1 cellular context compared by ENCODE assay signal in genomic region chr3:189307963-189308362, GRCh38.
TF ChIP-seq lines count a peak whose summit lies in the region.

No MANE protein-coding gene starts in this region.

TF ChIP-seq in GM12878, 131 proteins besides CTCF, POLR2A, EP300 and RAD21 (continued from another document and continues in another):
- TF ChIP-seq SREBF2 (IDR thresholded peaks at IDR 0.05; ENCODE audit: low read length) (no peak), NFXL1 (IDR thresholded peaks at IDR 0.05; ENCODE audit: borderline replicate concordance) (no peak), MEF2A (IDR thresholded peaks at IDR 0.05; ENCODE audit: insufficient read depth, low read depth, low read length) (peak; percentile 68; the same call in 1 of the 2 replicates), BHLHE40 (IDR thresholded peaks at IDR 0.05; ENCODE audit: borderline replicate concordance in 1 of 2, low read depth in 2 of 2, low read length in 1 of 2) (no peak), HCFC1 (IDR thresholded peaks at IDR 0.05; ENCODE audit: low read length) (no peak), BCL3 (IDR thresholded peaks at IDR 0.05; ENCODE audit: borderline replicate concordance, insufficient read depth, low read depth, low read length, poor library complexity, severe bottlenecking) (no peak), MEF2B (IDR thresholded peaks at IDR 0.05; ENCODE audit: partially characterized antibody, poor library complexity, severe bottlenecking) (no peak), GATAD2B (conservative IDR thresholded peaks at IDR 0.05; ENCODE audit: low read depth) (no peak), NRF1 (conservative IDR thresholded peaks at IDR 0.05; ENCODE audit: low read depth, low read length) (no peak), CBX5 (IDR thresholded peaks at IDR 0.05; ENCODE audit: low read depth) (no peak), SMC3 (IDR thresholded peaks at IDR 0.05; ENCODE audit: borderline replicate concordance, low read length) (no peak), ZNF274 (IDR thresholded peaks at IDR 0.05; ENCODE audit: insufficient read depth, insufficient read length) (no peak), PBX3 (IDR thresholded peaks at IDR 0.05; ENCODE audit: insufficient replicate concordance, low read depth, low read length) (no peak), CREM (IDR thresholded peaks at IDR 0.05; ENCODE audit: low read depth) (peak; percentile 58; the same call in 1 of the 2 replicates), NFYA (IDR thresholded peaks at IDR 0.05; ENCODE audit: borderline replicate concordance, low read depth, low read length) (no peak), CBFB (IDR thresholded peaks at IDR 0.05; ENCODE audit: low read depth) (no peak), MAX (IDR thresholded peaks at IDR 0.05; ENCODE audit: low read depth, low read length) (no peak), NR2C2 (IDR thresholded peaks at IDR 0.05; ENCODE audit: borderline replicate concordance, control insufficient read depth, insufficient read length, low read depth) (no peak), RUNX3 (IDR thresholded peaks at IDR 0.05; ENCODE audit: low read length) (peak; percentile 78), CEBPZ (IDR thresholded peaks at IDR 0.05; ENCODE audit: low read depth, low read length) (no peak), ASH2L (IDR thresholded peaks at IDR 0.05; ENCODE audit: borderline replicate concordance, low read depth) (no peak), SMARCA5 (IDR thresholded peaks at IDR 0.05) (no peak), SUPT20H (IDR thresholded peaks at IDR 0.05; ENCODE audit: borderline replicate concordance, control insufficient read depth, low read depth, low read length) (no peak), BACH1 (IDR thresholded peaks at IDR 0.05; ENCODE audit: borderline replicate concordance) (no peak), ZNF217 (IDR thresholded peaks at IDR 0.05) (no peak), SMAD5 (IDR thresholded peaks at IDR 0.05; ENCODE audit: low read depth) (no peak), TBL1XR1 (IDR thresholded peaks at IDR 0.05; ENCODE audit: low read depth, low read length) (no peak), FOXM1 (IDR thresholded peaks at IDR 0.05; ENCODE audit: low read depth, low read length) (peak; percentile 92; the same call in 1 of the 2 replicates), SMAD1 (IDR thresholded peaks at IDR 0.05; ENCODE audit: low read depth, partially characterized antibody) (no peak), POLR2AphosphoS2 (IDR thresholded peaks at IDR 0.05; ENCODE audit: low read depth, low read length) (no peak), IKZF1 (conservative IDR thresholded peaks at IDR 0.05) (no peak), PRDM15 (CRISPR knock-in tag; IDR thresholded peaks at IDR 0.05) (no peak), RB1 (IDR thresholded peaks at IDR 0.05; ENCODE audit: borderline replicate concordance) (no peak), POLR2AphosphoS5 (IDR thresholded peaks at IDR 0.05; ENCODE audit: low read length) (no peak), SKIL (IDR thresholded peaks at IDR 0.05; ENCODE audit: low read depth, poor library complexity, severe bottlenecking) (no peak), MYB (IDR thresholded peaks at IDR 0.05; ENCODE audit: borderline replicate concordance, low read depth, low read length) (no peak), ZBED1 (IDR thresholded peaks at IDR 0.05; ENCODE audit: borderline replicate concordance) (peak; percentile 94; the same call in 1 of the 2 replicates), ZBTB4 (CRISPR knock-in tag; IDR thresholded peaks at IDR 0.05) (no peak), PML (IDR thresholded peaks at IDR 0.05; ENCODE audit: low read length) (0 out of 2 replicates have a peak, but pooled peaks have one; percentile 40), ATF2 (IDR thresholded peaks at IDR 0.05; ENCODE audit: low read length) (peak; percentile 75), HDAC2 (IDR thresholded peaks at IDR 0.05) (no peak), RFX5 (IDR thresholded peaks at IDR 0.05; ENCODE audit: low read depth, low read length) (no peak), CHD4 (IDR thresholded peaks at IDR 0.05) (no peak), BMI1 (IDR thresholded peaks at IDR 0.05; ENCODE audit: borderline replicate concordance) (no peak), BCL11A (IDR thresholded peaks at IDR 0.05; ENCODE audit: low read depth, low read length) (no peak), ZNF207 (IDR thresholded peaks at IDR 0.05; ENCODE audit: borderline replicate concordance) (no peak), RCOR1 (conservative IDR thresholded peaks at IDR 0.05; ENCODE audit: low read depth, low read length) (no peak), SREBF1 (IDR thresholded peaks at IDR 0.05; ENCODE audit: low read length) (no peak), NR2C1 (IDR thresholded peaks at IDR 0.05) (no peak), RAD51 (IDR thresholded peaks at IDR 0.05) (no peak), PAX5 (IDR thresholded peaks at IDR 0.05; ENCODE audit: borderline replicate concordance, low read depth, low read length) (no peak)
